1 cellular context compared by ENCODE assay signal in the genomic region with DNA sequence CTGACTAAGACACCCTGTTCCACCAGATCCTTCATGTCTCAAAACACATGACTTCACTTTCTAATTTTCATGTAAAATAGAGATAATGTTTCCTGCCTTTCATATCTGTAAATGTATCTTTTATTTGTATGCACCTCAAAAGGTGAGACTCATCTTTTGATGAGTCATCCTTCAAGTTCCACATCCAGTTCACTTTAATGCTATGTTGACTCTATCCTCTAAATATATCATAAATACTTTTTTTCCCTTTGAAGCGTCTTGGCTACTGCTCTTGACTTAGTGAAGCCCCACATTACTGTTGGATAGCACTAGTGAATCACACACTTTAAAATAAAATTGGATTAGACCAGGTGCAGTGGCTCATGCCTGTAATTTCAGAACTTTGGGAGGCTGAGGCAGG.
TF ChIP-seq lines count a peak whose summit lies in the region.

No MANE protein-coding gene starts in this region.

TF ChIP-seq in GM23338, 12 proteins besides CTCF, POLR2A, EP300 and RAD21 (continued from another document):
- TF ChIP-seq, protein P1, sequence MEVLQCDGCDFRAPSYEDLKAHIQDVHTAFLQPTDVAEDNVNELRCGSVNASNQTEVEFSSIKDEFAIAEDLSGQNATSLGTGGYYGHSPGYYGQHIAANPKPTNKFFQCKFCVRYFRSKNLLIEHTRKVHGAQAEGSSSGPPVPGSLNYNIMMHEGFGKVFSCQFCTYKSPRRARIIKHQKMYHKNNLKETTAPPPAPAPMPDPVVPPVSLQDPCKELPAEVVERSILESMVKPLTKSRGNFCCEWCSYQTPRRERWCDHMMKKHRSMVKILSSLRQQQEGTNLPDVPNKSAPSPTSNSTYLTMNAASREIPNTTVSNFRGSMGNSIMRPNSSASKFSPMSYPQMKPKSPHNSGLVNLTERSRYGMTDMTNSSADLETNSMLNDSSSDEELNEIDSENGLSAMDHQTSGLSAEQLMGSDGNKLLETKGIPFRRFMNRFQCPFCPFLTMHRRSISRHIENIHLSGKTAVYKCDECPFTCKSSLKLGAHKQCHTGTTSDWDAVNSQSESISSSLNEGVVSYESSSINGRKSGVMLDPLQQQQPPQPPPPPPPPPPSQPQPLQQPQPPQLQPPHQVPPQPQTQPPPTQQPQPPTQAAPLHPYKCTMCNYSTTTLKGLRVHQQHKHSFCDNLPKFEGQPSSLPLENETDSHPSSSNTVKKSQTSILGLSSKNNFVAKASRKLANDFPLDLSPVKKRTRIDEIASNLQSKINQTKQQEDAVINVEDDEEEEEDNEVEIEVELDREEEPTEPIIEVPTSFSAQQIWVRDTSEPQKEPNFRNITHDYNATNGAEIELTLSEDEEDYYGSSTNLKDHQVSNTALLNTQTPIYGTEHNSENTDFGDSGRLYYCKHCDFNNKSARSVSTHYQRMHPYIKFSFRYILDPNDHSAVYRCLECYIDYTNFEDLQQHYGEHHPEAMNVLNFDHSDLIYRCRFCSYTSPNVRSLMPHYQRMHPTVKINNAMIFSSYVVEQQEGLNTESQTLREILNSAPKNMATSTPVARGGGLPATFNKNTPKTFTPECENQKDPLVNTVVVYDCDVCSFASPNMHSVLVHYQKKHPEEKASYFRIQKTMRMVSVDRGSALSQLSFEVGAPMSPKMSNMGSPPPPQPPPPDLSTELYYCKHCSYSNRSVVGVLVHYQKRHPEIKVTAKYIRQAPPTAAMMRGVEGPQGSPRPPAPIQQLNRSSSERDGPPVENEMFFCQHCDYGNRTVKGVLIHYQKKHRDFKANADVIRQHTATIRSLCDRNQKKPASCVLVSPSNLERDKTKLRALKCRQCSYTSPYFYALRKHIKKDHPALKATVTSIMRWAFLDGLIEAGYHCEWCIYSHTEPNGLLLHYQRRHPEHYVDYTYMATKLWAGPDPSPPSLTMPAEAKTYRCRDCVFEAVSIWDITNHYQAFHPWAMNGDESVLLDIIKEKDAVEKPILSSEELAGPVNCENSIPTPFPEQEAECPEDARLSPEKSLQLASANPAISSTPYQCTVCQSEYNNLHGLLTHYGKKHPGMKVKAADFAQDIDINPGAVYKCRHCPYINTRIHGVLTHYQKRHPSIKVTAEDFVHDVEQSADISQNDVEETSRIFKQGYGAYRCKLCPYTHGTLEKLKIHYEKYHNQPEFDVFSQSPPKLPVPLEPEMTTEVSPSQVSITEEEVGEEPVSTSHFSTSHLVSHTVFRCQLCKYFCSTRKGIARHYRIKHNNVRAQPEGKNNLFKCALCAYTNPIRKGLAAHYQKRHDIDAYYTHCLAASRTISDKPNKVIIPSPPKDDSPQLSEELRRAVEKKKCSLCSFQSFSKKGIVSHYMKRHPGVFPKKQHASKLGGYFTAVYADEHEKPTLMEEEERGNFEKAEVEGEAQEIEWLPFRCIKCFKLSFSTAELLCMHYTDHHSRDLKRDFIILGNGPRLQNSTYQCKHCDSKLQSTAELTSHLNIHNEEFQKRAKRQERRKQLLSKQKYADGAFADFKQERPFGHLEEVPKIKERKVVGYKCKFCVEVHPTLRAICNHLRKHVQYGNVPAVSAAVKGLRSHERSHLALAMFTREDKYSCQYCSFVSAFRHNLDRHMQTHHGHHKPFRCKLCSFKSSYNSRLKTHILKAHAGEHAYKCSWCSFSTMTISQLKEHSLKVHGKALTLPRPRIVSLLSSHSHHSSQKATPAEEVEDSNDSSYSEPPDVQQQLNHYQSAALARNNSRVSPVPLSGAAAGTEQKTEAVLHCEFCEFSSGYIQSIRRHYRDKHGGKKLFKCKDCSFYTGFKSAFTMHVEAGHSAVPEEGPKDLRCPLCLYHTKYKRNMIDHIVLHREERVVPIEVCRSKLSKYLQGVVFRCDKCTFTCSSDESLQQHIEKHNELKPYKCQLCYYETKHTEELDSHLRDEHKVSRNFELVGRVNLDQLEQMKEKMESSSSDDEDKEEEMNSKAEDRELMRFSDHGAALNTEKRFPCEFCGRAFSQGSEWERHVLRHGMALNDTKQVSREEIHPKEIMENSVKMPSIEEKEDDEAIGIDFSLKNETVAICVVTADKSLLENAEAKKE (CRISPR knock-in tag; IDR thresholded peaks at IDR 0.05): no peak
- TF ChIP-seq EZH2phosphoT487 (IDR thresholded peaks at IDR 0.05; ENCODE audit: unreplicated experiment): no peak
- TF ChIP-seq, protein P2, sequence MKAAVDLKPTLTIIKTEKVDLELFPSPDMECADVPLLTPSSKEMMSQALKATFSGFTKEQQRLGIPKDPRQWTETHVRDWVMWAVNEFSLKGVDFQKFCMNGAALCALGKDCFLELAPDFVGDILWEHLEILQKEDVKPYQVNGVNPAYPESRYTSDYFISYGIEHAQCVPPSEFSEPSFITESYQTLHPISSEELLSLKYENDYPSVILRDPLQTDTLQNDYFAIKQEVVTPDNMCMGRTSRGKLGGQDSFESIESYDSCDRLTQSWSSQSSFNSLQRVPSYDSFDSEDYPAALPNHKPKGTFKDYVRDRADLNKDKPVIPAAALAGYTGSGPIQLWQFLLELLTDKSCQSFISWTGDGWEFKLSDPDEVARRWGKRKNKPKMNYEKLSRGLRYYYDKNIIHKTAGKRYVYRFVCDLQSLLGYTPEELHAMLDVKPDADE (IDR thresholded peaks at IDR 0.05): no peak
- TF ChIP-seq ZNF331 (CRISPR knock-in tag; IDR thresholded peaks at IDR 0.05; ENCODE audit: low read depth): no peak
- no peak for TF ChIP-seq REST (IDR thresholded peaks at IDR 0.05; ENCODE audit: unreplicated experiment)
- TF ChIP-seq POLR2AphosphoS5 (IDR thresholded peaks at IDR 0.05; ENCODE audit: low read depth): no peak
- TF ChIP-seq CREB1 (CRISPR knock-in tag; IDR thresholded peaks at IDR 0.05; ENCODE audit: low read depth): no peak
- no peak for TF ChIP-seq EZH2 (IDR thresholded peaks at IDR 0.05; ENCODE audit: low read depth, unreplicated experiment)
